14 cellular contexts compared by ENCODE assay signal in genomic region chr13:29908411-29908810, GRCh38. TPM values are rescaled to one million over a fixed set of nuclear protein-coding genes. Genes with fewer than 3 reads are reported as not detected.
DNase-seq lines count a peak whose midpoint lies in the region; FAIRE-seq and TF ChIP-seq lines count a peak whose summit lies in the region.
"Had no signal": no experiment of that assay in that cellular context is flagged by ENCODE, and none has a peak within 500 bp of the region (broad histone marks: within the 10 kb centered on the region; RNA-seq: fewer than 3 reads in every experiment).

No MANE protein-coding gene starts in this region.

- peak; percentile 84 for DNase-seq in EL
- peak; percentile 39 for DNase-seq in RWPE1 (ENCODE audit: low spot score)
- peak; percentile 55 for DNase-seq in fibroblast of peridontal ligament (ENCODE audit: extremely low read depth)
- peak; percentile 66 for DNase-seq in osteocyte (ENCODE audit: extremely low spot score, unreplicated experiment)
- DNase-seq in HUDEP-2 (lab: John Stamatoyannopoulos, UW; ENCODE audit: unreplicated experiment in 76 of 76): no peak
- no peak for DNase-seq in NCI-H2107 (lab: John Stamatoyannopoulos, UW)
- DNase-seq in H54 (ENCODE audit: insufficient read length, low spot score): no peak
- DNase-seq in NCI-H526 (lab: John Stamatoyannopoulos, UW): no peak
- DNase-seq: activated naive CD4-positive, alpha-beta T cell treated with Interleukin-2 at 50 U/mL for 16 hours; midbrain; NCI-H1105; NCI-H510A; stimulated activated CD4-positive, alpha-beta T cell treated with anti-CD3 and anti-CD28 coated beads, Interleukin-2, amount 100 ng/mL, for 24 hours had no signal

- CTCF ChIA-PET in RWPE1 (lab: Yijun Ruan, JAX): interaction anchor here (0.7 kb wide), 2 partner anchors 106 to 195 kb away, joined by 3 to 4 read pairs; no protein-coding TSS in a partner anchor

- TF ChIP-seq CTCF in RWPE1 (conservative IDR thresholded peaks at IDR 0.05; ENCODE audit: low read depth) (no peak), osteocyte (IDR thresholded peaks at IDR 0.05) (no peak)

- no peak for FAIRE-seq in H54 (lab: Jason Lieb, UNC)

- no peaks in the 10 kb centered on the region for H3K9me3 Mint-ChIP-seq in osteocyte (ENCODE audit: unreplicated experiment)

- H3K27ac Mint-ChIP-seq in osteocyte (ENCODE audit: unreplicated experiment): no peak overlapping the region

- H3K36me3 Mint-ChIP-seq in osteocyte (ENCODE audit: unreplicated experiment): no peaks in the 10 kb centered on the region

- no peak overlapping the region for H3K4me3 Mint-ChIP-seq in osteocyte (ENCODE audit: unreplicated experiment)

- peaks cover 37% of the 10 kb centered on the region for H3K4me1 Mint-ChIP-seq in osteocyte (ENCODE audit: unreplicated experiment)

- no peak for TF ChIP-seq POLR2A in H54 (IDR thresholded peaks at IDR 0.05; ENCODE audit: low read depth, low read length)

- no peaks in the 10 kb centered on the region for H3K27me3 Mint-ChIP-seq in osteocyte (ENCODE audit: unreplicated experiment)

- POLR2A ChIA-PET in RWPE1 (lab: Yijun Ruan, JAX; ENCODE audit: low non-redundant PET): no interaction called here

- H3K27ac ChIP-seq in RWPE1: peak overlapping the region; percentile 76
- H3K27ac ChIP-seq: BLaER1 treated with 17β-estradiol and CSF1 and Interleukin-3, amounts not matched to agents 10 nM and 100 nM had no signal

RNA-seq across cellular contexts. Expression of gene UBL3, which starts 58.0 kb away (rescaled TPM):
- 26.0 and 28.3 TPM in 2 replicates for total RNA-seq in osteocyte

Comparison
In these comparisons a context has a peak if more than half of its experiments do, and no peak if none do; other contexts are left out.
1. DNase-seq: peak in EL (single experiment), RWPE1 (single experiment), fibroblast of peridontal ligament (single experiment) and osteocyte (single experiment); none in HUDEP-2 (0 of 76), NCI-H2107 (single experiment), H54 (single experiment) and NCI-H526 (0 of 2).